In genomic region chr5:115098041-115098702, GRCh38 we compare ENCODE assay signal across 8 cellular contexts.
DNase-seq lines count a peak whose midpoint lies in the region; ATAC-seq and TF ChIP-seq lines count a peak whose summit lies in the region.

No MANE protein-coding gene starts in this region.

- no peak overlapping the region for H3K4me3 ChIP-seq in cardiac fibroblast (replicated peaks in 1 of 2; ENCODE audit: low read depth in 2 of 2, low read length in 2 of 2)
- no peak overlapping the region for H3K4me3 ChIP-seq in right lobe of liver
- no peak overlapping the region for H3K4me3 ChIP-seq in upper lobe of right lung

- H3K9me3 ChIP-seq in right lobe of liver (no peaks in the 10 kb centered on the region), upper lobe of right lung (no peaks in the 10 kb centered on the region)

- TF ChIP-seq CTCF in cardiac fibroblast (IDR thresholded peaks at IDR 0.05; ENCODE audit: low read depth, low read length) (peak; percentile 75), right lobe of liver (IDR thresholded peaks at IDR 0.05) (peak; percentile 70 to 75 (median 74)), upper lobe of right lung (IDR thresholded peaks at IDR 0.05) (peak; percentile 64)

- intact Hi-C loops in Right ventricle myocardium superior (cut with DNase I) = loop anchor here (5.0 kb wide), 1 partner anchor 144 kb away; no protein-coding TSS in a partner anchor
- intact Hi-C loops in Right ventricle myocardium inferior (cut with DNase I) = no loop called here
- intact Hi-C loops in right lobe of liver (cut with DNase I) = loop anchor here in 1 of 2 donors (5.0 kb wide), 1 partner anchor 149 kb away; no protein-coding TSS in a partner anchor
- intact Hi-C loops in upper lobe of right lung (cut with DNase I) = no loop called here

- H3K27ac ChIP-seq in right lobe of liver (no peak overlapping the region), upper lobe of right lung (no peak overlapping the region)

- H3K4me1 ChIP-seq in right lobe of liver (no peaks in the 10 kb centered on the region), upper lobe of right lung (no peaks in the 10 kb centered on the region)

- ATAC-seq in Right ventricle myocardium superior (ENCODE audit: poor library complexity) (peak; percentile 49), Right ventricle myocardium inferior (no peak), GM21515 (IDR thresholded peaks at IDR 0.05; ENCODE audit: unreplicated experiment) (peak; percentile 95), right lobe of liver (peak; percentile 90 to 97 (median 91)), upper lobe of right lung (peak; percentile 87)

- no peak for TF ChIP-seq POLR2A in right lobe of liver (IDR thresholded peaks at IDR 0.05)

- 3% methylated on average over 2 of the region's 2 CpGs for WGBS in right lobe of liver (ENCODE audit: insufficient coverage, low coverage, low lambda C conversion rate, missing lambda C conversion rate)

- DNase-seq in Right ventricle myocardium superior (no peak), Right ventricle myocardium inferior (ENCODE audit: missing footprints) (no peak), HT-29 (ENCODE audit: low spot score) (peak; percentile 66), SHP77 (lab: John Stamatoyannopoulos, UW) (peak; percentile 18 to 27), cardiac fibroblast (ENCODE audit: low read depth in 2 of 2) (peak; percentile 70 to 71), right lobe of liver (no peak), upper lobe of right lung (no peak)

- H3K36me3 ChIP-seq in right lobe of liver = no peaks in the 10 kb centered on the region
- no peaks in the 10 kb centered on the region for H3K36me3 ChIP-seq in upper lobe of right lung

- no peaks in the 10 kb centered on the region for H3K27me3 ChIP-seq in right lobe of liver
- no peaks in the 10 kb centered on the region for H3K27me3 ChIP-seq in upper lobe of right lung

Comparison
In these comparisons a context has a peak if more than half of its experiments do, and no peak if none do; other contexts are left out.
1. DNase-seq: peak in HT-29 (single experiment), SHP77 (2 of 2) and cardiac fibroblast (2 of 2); none in Right ventricle myocardium superior (single experiment), Right ventricle myocardium inferior (single experiment), right lobe of liver (0 of 3) and upper lobe of right lung (single experiment).
2. Peak in every context shown above with its lines, with median percentiles within 50 percentile points of each other: CTCF ChIP-seq.